In the genomic region with DNA sequence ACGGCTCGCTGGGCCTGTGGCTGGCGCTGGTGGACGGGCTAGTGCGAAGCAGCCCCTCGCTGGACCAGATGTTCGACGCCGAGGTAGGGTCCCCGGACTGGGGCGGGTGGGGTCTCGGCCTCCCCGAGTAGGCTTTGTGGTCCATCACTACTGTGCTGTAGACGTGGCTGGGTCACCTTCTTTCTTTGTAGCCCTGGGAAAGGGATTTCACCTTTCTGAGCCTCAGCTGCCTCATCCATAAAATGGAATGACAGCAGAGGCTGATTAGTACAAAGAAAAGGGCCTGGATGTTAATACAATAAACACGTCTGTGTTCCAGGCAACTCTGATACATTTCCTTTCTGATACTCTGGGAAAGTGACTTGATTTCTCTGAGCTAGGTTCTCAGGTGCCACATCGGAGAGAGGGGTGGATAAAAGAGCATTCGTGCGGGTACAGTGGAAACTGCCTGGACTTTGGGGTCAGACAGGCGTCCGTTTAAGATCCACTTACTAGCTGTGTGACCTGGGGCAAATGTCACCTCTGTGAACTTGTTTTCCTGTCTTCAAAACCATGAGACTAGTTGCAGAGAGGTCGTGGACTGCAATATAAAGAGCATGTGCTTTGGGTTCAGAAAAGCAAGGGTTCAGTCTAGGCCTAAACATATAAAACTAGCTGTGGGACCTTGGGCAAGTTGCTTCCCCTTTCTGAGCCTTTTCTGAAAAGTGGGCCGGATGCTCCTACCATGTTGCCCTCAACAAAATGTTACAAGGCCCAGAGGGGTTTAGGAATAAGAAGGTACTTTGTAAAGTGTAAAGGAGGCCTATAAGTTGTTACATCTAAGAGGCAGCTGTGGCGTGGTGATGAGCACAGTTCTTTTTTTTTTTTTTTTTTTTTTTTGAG, we compare ENCODE assay signal across 9 cellular contexts. TPM values are rescaled to one million over a fixed set of nuclear protein-coding genes. Genes with fewer than 3 reads are reported as not detected.
DNase-seq lines count a peak whose midpoint lies in the region; ATAC-seq and TF ChIP-seq lines count a peak whose summit lies in the region.
"Had no signal": no experiment of that assay in that cellular context is flagged by ENCODE, and none has a peak within 500 bp of the region (broad histone marks: within the 10 kb centered on the region; RNA-seq: fewer than 3 reads in every experiment).

No MANE protein-coding gene starts in this region.

- H3K4me3 Mint-ChIP-seq in endothelial cell (ENCODE audit: unreplicated experiment), result peak overlapping the region; percentile 97

- peak overlapping the region; percentile 94 for H3K4me2 ChIP-seq in OCI-LY3 (ENCODE audit: low read length)
- peak overlapping the region; percentile 91 for H3K4me2 ChIP-seq in parathyroid adenoma (ENCODE audit: low read length)

- ATAC-seq in HG02610 (IDR thresholded peaks at IDR 0.05; ENCODE audit: unreplicated experiment), result no peak
- no peak for ATAC-seq in GM19395 (IDR thresholded peaks at IDR 0.05; ENCODE audit: unreplicated experiment)
- ATAC-seq in esophagus mucosa, result no peak

- intact Hi-C loops in posterior cingulate gyrus (cut with DNase I), result loop anchor here (1.0 kb wide), 1 partner anchor 69 kb away; no protein-coding TSS in a partner anchor

- H3K4me1 Mint-ChIP-seq in endothelial cell (ENCODE audit: unreplicated experiment), result peaks cover 19% of the 10 kb centered on the region

- H3K79me2 ChIP-seq in OCI-LY3 (ENCODE audit: low read length), result peaks cover 36% of the 10 kb centered on the region
- peaks cover 7% of the 10 kb centered on the region for H3K79me2 ChIP-seq in parathyroid adenoma

- peak overlapping the region; percentile 99 for H3K27ac Mint-ChIP-seq in endothelial cell (ENCODE audit: unreplicated experiment)

- H3K27me3 Mint-ChIP-seq in endothelial cell (ENCODE audit: unreplicated experiment), result peaks cover 8% of the 10 kb centered on the region

- H3K4me3 ChIP-seq in GM06990 (replicated peaks; ENCODE audit: low read depth, low read length), result peak overlapping the region; percentile 89
- peak overlapping the region; percentile 74 for H3K4me3 ChIP-seq in OCI-LY3 (ENCODE audit: low read length)
- H3K4me3 ChIP-seq in parathyroid adenoma (ENCODE audit: low read depth, low read length), result peak overlapping the region; percentile 94

- H2AFZ ChIP-seq in OCI-LY3 (ENCODE audit: low read depth, low read length), result no peak overlapping the region
- H2AFZ ChIP-seq in parathyroid adenoma, result peak overlapping the region; percentile 91

- H3K4me1 ChIP-seq in OCI-LY3 (ENCODE audit: low read length) (peaks cover 72% of the 10 kb centered on the region), parathyroid adenoma (peaks cover 4% of the 10 kb centered on the region)

- H3K9me3 Mint-ChIP-seq in endothelial cell (ENCODE audit: unreplicated experiment), result no peaks in the 10 kb centered on the region

- no peak for DNase-seq in GM06990 (ENCODE audit: extremely low read depth, insufficient read length)
- DNase-seq in endothelial cell (ENCODE audit: low spot score), result no peak
- no peak for DNase-seq in posterior cingulate gyrus

- H3K27ac ChIP-seq in OCI-LY3 (ENCODE audit: low read length), result peak overlapping the region; percentile 70
- peak overlapping the region; percentile 97 for H3K27ac ChIP-seq in parathyroid adenoma

- H3K9ac ChIP-seq in OCI-LY3 (ENCODE audit: low read length) (peak overlapping the region; percentile 73), parathyroid adenoma (peak overlapping the region; percentile 56)

- peaks cover 12% of the 10 kb centered on the region for H3K36me3 ChIP-seq in GM06990 (ENCODE audit: control insufficient read depth, insufficient read depth, low read length)
- H3K36me3 ChIP-seq in OCI-LY3 (replicated peaks; ENCODE audit: low read depth, low read length), result peaks cover 34% of the 10 kb centered on the region
- H3K36me3 ChIP-seq in parathyroid adenoma (ENCODE audit: control insufficient read depth, insufficient read depth, low read length), result no peaks in the 10 kb centered on the region

- no peak for TF ChIP-seq CTCF in GM06990 (IDR thresholded peaks at IDR 0.05; ENCODE audit: insufficient read depth, low read length, poor library complexity, severe bottlenecking)
- TF ChIP-seq CTCF in OCI-LY3 (IDR thresholded peaks at IDR 0.05; ENCODE audit: low read depth, low read length), result no peak
- no peak for TF ChIP-seq CTCF in endothelial cell (IDR thresholded peaks at IDR 0.05; ENCODE audit: unreplicated experiment)
- TF ChIP-seq CTCF in parathyroid adenoma (IDR thresholded peaks at IDR 0.05), result no peak

- peaks cover 35% of the 10 kb centered on the region for H4K20me1 ChIP-seq in OCI-LY3 (ENCODE audit: insufficient read depth, low read length)

- no peaks in the 10 kb centered on the region for H3K9me3 ChIP-seq in OCI-LY3 (ENCODE audit: insufficient read depth, low read length)
- no peaks in the 10 kb centered on the region for H3K9me3 ChIP-seq in parathyroid adenoma (ENCODE audit: control insufficient read depth, low read length)

- H3K27me3 ChIP-seq in GM06990 (replicated peaks; ENCODE audit: control insufficient read depth, insufficient read depth, low read length) (no peaks in the 10 kb centered on the region), OCI-LY3 (ENCODE audit: low read depth, low read length) (peaks cover 20% of the 10 kb centered on the region), parathyroid adenoma (ENCODE audit: control insufficient read depth, insufficient read depth, low read length) (no peaks in the 10 kb centered on the region)

- peaks cover 15% of the 10 kb centered on the region for H3K36me3 Mint-ChIP-seq in endothelial cell (ENCODE audit: low read depth, unreplicated experiment)

RNA-seq across cellular contexts. Expression of gene SYS1, which starts 0.9 kb away (rescaled TPM):
- total RNA-seq in endothelial cell (ENCODE audit: unreplicated experiment) (20.0 TPM), esophagus mucosa (13.7 TPM)

RNA-seq across cellular contexts. Expression of gene TP53TG5, which starts 14.3 kb away (rescaled TPM):
- total RNA-seq in endothelial cell (ENCODE audit: unreplicated experiment) (not detected), esophagus mucosa (0.36 TPM)
- total RNA-seq: myocyte had no signal

RNA-seq across cellular contexts. Expression of gene SDC4, which starts 15.6 kb away (rescaled TPM):
- total RNA-seq in endothelial cell (ENCODE audit: unreplicated experiment) (7.4 TPM), esophagus mucosa (99.1 TPM)

RNA-seq across cellular contexts. Expression of gene DBNDD2, which starts 44.2 kb away (rescaled TPM):
- 2.0 TPM for total RNA-seq in endothelial cell (ENCODE audit: unreplicated experiment)
- total RNA-seq in esophagus mucosa, result 22.6 TPM

RNA-seq across cellular contexts. Expression of gene PIGT, which starts 52.1 kb away (rescaled TPM):
- total RNA-seq in endothelial cell (ENCODE audit: unreplicated experiment), result 68.6 TPM
- total RNA-seq in esophagus mucosa, result 43.0 TPM

Comparison
In these comparisons a context has a peak if more than half of its experiments do, and no peak if none do; other contexts are left out.
1. RNA of gene SDC4, which starts 15.6 kb away (total RNA-seq): 99.1 TPM in esophagus mucosa (single experiment); 7.4 TPM in endothelial cell (single experiment); every median in the first group is over 10 times any median in the second.
2. Peak in every context shown above with its lines, with median percentiles within 50 percentile points of each other: H3K4me3 ChIP-seq.